ENCODE assay signal across 10 cellular contexts in the genomic region with DNA sequence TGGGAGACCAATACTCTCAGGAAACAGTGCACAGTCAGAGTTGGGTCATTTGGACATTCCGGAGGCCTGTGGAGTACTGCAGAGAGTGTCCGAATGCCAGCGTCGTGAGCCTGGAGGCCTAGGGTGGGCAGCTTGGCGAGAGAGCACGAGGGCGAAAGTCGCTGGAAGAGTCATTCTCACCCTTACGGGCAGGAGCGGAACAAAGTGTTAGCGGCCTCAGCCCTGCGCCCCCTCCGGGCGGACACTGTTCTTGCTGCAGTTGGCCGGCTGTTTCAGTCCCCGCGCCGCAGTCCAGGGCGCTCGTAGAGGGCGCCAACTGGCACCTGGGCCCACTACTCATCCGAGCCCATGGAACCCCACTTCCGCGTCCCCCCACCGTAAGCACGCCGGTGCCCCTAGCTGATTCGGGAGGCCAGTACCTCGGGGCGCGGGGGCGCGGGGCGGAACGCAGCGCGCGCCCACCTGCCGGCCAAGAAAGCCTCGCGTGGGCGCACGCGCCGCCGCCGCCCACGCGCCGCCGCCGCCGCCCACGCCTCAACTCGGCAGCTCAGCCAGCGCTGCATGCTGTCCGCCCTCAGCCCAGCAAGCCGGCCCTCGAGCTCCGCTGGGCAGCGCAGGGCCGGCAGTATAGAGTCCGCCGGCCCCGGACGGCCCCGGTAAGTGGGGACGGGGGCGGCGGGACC.
DNase-seq lines count a peak whose midpoint lies in the region; TF ChIP-seq lines count a peak whose summit lies in the region.
"Had no signal": no experiment of that assay in that cellular context is flagged by ENCODE, and none has a peak within 500 bp of the region (broad histone marks: within the 10 kb centered on the region; RNA-seq: fewer than 3 reads in every experiment).

No MANE protein-coding gene starts in this region.

- no peaks in the 10 kb centered on the region for H3K4me1 ChIP-seq in transverse colon

- in situ Hi-C loops in transverse colon (cut with MboI; ENCODE audit: low pct_ligation_motif_present in 1 of 4, low pct_unique_long_range_greater_than_20kb in 1 of 4, low sequenced_read_pairs in 3 of 4): no loop called here

- H3K9me3 Mint-ChIP-seq in neural crest cell: peaks cover 10% of the 10 kb centered on the region

- no peak for TF ChIP-seq POLR2A in transverse colon (IDR thresholded peaks at IDR 0.05)

- WGBS in transverse colon (ENCODE audit: low coverage in 1 of 2), 2 donors: 39 to 80% methylated on average over 1 to 58 of the region's 70 CpGs

- H3K4me3 Mint-ChIP-seq in neural crest cell: peak overlapping the region; percentile 54

- H3K36me3 ChIP-seq in transverse colon: no peaks in the 10 kb centered on the region
- H3K36me3 ChIP-seq: MG63 had no signal

- H3K9me3 ChIP-seq in transverse colon: peaks cover 0 to 10% of the 10 kb centered on the region in 2 donors
- H3K9me3 ChIP-seq: MG63 had no signal

- H3K4me3 ChIP-seq in foreskin fibroblast (ENCODE audit: low read depth in 1 of 2, low read length in 2 of 2) (no peak overlapping the region), transverse colon (peak overlapping the region in 1 of 4 donors; percentile 8)
- H3K4me3 ChIP-seq: MG63 had no signal

- no peak overlapping the region for H3K27ac Mint-ChIP-seq in neural crest cell (ENCODE audit: unreplicated experiment)

- H3K27me3 Mint-ChIP-seq in neural crest cell (ENCODE audit: low read depth): peaks cover 77% of the 10 kb centered on the region

- DNase-seq in NOMO-1 treated with DMSO at 0.1 percent for 48 hours (lab: John Stamatoyannopoulos, UW; ENCODE audit: unreplicated experiment): peak; percentile 38
- DNase-seq in foreskin fibroblast: peak in 1 of 2 donors; percentile 39
- peak; percentile 53 for DNase-seq in neural crest cell (ENCODE audit: low read depth, low spot score)
- no peak for DNase-seq in NAMALWA (ENCODE audit: low spot score)
- no peak for DNase-seq in NCI-H187 (lab: John Stamatoyannopoulos, UW)
- no peak for DNase-seq in NCI-H1417 (lab: John Stamatoyannopoulos, UW)
- DNase-seq in transverse colon: no peak
- DNase-seq: MG63, SW 1271 had no signal

- intact Hi-C loops in transverse colon (cut with DNase I; ENCODE audit: low total_unique reads): no loop called here

- TF ChIP-seq CTCF in C4-2B (conservative IDR thresholded peaks at IDR 0.05) (peak; percentile 45), foreskin fibroblast (IDR thresholded peaks at IDR 0.05; ENCODE audit: low read depth, low read length) (peak; percentile 32), neural crest cell (conservative IDR thresholded peaks at IDR 0.05) (peak; percentile 60), transverse colon (IDR thresholded peaks at IDR 0.05) (peak in 1 of 5 experiments; percentile 18)

- H3K27ac ChIP-seq in C4-2B (no peak overlapping the region), transverse colon (no peak overlapping the region)

- no peak for TF ChIP-seq EP300 in transverse colon (IDR thresholded peaks at IDR 0.05; ENCODE audit: low read depth)

- no peaks in the 10 kb centered on the region for H3K36me3 Mint-ChIP-seq in neural crest cell (ENCODE audit: low read depth)

- H3K27me3 ChIP-seq in transverse colon: peaks cover 70% of the 10 kb centered on the region

- peaks cover 4% of the 10 kb centered on the region for H3K4me1 Mint-ChIP-seq in neural crest cell

Comparison
In these comparisons a context has a peak if more than half of its experiments do, and no peak if none do; other contexts are left out.
1. DNase-seq: peak in NOMO-1 treated with DMSO at 0.1 percent for 48 hours (single experiment) and neural crest cell (single experiment); none in NAMALWA (single experiment), NCI-H187 (0 of 2), NCI-H1417 (0 of 3) and transverse colon (single experiment).